ENCODE assay signal across 2 cellular contexts in the genomic region with DNA sequence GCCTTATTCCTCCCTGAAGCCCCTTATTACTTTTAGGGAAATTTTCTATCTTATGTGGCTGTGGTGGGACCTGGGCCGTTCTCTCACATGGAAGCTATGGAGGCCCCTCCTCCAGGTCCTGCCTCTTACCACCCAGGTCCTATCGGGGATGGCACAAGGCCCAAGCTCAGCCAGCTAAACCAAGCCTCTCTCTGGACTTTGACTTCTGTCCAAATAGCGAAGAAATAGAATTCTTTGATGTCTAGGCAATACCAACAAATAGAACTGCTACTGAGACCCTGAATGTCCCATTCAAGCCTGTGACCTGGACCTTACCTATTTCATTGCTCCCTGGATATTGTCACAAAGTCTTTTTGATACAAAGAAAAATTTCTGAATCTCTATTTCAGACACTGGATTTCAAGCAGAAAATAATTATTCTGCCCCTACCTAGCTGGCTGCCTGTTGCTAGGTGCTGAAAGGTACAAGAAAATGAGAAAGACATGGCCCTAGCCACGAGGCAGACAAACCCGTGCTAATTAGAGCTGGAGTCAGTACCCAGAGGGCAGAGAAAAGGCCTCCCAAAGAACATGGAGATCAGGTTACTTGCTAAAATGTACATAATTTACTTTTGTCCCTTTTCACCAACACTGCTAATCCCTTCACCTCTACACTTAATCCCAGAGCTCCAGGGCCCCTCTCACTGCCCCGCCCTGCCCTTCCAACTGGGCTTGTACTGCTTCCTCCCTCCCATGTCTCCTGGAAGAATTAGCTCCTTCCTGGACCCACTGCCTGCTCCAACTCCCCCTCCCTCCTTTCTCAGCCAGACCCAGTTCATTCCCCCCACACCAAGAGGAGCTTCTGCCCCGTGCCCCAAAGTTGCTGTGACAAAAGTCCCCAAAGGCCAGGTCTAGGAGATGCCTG.
TF ChIP-seq lines count a peak whose summit lies in the region.

No MANE protein-coding gene starts in this region.

TF ChIP-seq in GM23338, 12 proteins besides CTCF, POLR2A, EP300 and RAD21:
- TF ChIP-seq, protein P1, sequence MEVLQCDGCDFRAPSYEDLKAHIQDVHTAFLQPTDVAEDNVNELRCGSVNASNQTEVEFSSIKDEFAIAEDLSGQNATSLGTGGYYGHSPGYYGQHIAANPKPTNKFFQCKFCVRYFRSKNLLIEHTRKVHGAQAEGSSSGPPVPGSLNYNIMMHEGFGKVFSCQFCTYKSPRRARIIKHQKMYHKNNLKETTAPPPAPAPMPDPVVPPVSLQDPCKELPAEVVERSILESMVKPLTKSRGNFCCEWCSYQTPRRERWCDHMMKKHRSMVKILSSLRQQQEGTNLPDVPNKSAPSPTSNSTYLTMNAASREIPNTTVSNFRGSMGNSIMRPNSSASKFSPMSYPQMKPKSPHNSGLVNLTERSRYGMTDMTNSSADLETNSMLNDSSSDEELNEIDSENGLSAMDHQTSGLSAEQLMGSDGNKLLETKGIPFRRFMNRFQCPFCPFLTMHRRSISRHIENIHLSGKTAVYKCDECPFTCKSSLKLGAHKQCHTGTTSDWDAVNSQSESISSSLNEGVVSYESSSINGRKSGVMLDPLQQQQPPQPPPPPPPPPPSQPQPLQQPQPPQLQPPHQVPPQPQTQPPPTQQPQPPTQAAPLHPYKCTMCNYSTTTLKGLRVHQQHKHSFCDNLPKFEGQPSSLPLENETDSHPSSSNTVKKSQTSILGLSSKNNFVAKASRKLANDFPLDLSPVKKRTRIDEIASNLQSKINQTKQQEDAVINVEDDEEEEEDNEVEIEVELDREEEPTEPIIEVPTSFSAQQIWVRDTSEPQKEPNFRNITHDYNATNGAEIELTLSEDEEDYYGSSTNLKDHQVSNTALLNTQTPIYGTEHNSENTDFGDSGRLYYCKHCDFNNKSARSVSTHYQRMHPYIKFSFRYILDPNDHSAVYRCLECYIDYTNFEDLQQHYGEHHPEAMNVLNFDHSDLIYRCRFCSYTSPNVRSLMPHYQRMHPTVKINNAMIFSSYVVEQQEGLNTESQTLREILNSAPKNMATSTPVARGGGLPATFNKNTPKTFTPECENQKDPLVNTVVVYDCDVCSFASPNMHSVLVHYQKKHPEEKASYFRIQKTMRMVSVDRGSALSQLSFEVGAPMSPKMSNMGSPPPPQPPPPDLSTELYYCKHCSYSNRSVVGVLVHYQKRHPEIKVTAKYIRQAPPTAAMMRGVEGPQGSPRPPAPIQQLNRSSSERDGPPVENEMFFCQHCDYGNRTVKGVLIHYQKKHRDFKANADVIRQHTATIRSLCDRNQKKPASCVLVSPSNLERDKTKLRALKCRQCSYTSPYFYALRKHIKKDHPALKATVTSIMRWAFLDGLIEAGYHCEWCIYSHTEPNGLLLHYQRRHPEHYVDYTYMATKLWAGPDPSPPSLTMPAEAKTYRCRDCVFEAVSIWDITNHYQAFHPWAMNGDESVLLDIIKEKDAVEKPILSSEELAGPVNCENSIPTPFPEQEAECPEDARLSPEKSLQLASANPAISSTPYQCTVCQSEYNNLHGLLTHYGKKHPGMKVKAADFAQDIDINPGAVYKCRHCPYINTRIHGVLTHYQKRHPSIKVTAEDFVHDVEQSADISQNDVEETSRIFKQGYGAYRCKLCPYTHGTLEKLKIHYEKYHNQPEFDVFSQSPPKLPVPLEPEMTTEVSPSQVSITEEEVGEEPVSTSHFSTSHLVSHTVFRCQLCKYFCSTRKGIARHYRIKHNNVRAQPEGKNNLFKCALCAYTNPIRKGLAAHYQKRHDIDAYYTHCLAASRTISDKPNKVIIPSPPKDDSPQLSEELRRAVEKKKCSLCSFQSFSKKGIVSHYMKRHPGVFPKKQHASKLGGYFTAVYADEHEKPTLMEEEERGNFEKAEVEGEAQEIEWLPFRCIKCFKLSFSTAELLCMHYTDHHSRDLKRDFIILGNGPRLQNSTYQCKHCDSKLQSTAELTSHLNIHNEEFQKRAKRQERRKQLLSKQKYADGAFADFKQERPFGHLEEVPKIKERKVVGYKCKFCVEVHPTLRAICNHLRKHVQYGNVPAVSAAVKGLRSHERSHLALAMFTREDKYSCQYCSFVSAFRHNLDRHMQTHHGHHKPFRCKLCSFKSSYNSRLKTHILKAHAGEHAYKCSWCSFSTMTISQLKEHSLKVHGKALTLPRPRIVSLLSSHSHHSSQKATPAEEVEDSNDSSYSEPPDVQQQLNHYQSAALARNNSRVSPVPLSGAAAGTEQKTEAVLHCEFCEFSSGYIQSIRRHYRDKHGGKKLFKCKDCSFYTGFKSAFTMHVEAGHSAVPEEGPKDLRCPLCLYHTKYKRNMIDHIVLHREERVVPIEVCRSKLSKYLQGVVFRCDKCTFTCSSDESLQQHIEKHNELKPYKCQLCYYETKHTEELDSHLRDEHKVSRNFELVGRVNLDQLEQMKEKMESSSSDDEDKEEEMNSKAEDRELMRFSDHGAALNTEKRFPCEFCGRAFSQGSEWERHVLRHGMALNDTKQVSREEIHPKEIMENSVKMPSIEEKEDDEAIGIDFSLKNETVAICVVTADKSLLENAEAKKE (CRISPR knock-in tag; IDR thresholded peaks at IDR 0.05) = 0 out of 2 replicates have a peak, but pooled peaks have one; percentile 6
- no peak for TF ChIP-seq ZNF114 (CRISPR knock-in tag; IDR thresholded peaks at IDR 0.05)

TF ChIP-seq in liver, 16 proteins besides CTCF, POLR2A, EP300 and RAD21:
- TF ChIP-seq HNF4A (conservative IDR thresholded peaks at IDR 0.05) (peak; percentile 87 to 94), HNF4G (IDR thresholded peaks at IDR 0.05) (peak; percentile 63), SP1 (IDR thresholded peaks at IDR 0.05) (peak; percentile 60), RXRA (IDR thresholded peaks at IDR 0.05) (peak; percentile 8 to 34), YY1 (IDR thresholded peaks at IDR 0.05) (no peak), FOXA2 (IDR thresholded peaks at IDR 0.05) (no peak)
TF ChIP-seq in liver: peak in this region for 4.
